ENCODE assay signal across 1 cellular context in genomic region chr13:38871275-38871674, GRCh38.
A peak's percentile ranks its signal among the peaks of the same experiment; 100 is the strongest.
TF ChIP-seq lines count a peak whose summit lies in the region.

No MANE protein-coding gene starts in this region.

TF ChIP-seq in HepG2, 621 proteins besides CTCF, POLR2A, EP300 and RAD21 (continued from another document):
- TF ChIP-seq GMEB1 (CRISPR knock-in tag; IDR thresholded peaks at IDR 0.05; ENCODE audit: borderline replicate concordance) (no peak), SOX5 (CRISPR knock-in tag; IDR thresholded peaks at IDR 0.05; ENCODE audit: borderline replicate concordance) (peak; percentile 73; the same call in 1 of the 2 replicates), CSRNP1 (CRISPR knock-in tag; IDR thresholded peaks at IDR 0.05) (no peak), ZNF567 (CRISPR knock-in tag; IDR thresholded peaks at IDR 0.05; ENCODE audit: borderline replicate concordance) (no peak), MEF2D (CRISPR knock-in tag; IDR thresholded peaks at IDR 0.05) (no peak), KDM3A (CRISPR knock-in tag; IDR thresholded peaks at IDR 0.05; ENCODE audit: low read depth) (no peak), ATRX (CRISPR knock-in tag; IDR thresholded peaks at IDR 0.05; ENCODE audit: borderline replicate concordance) (no peak), THAP11 (CRISPR knock-in tag; IDR thresholded peaks at IDR 0.05) (no peak), ZNF230 (CRISPR knock-in tag; IDR thresholded peaks at IDR 0.05) (no peak), ZNF687 (CRISPR knock-in tag; IDR thresholded peaks at IDR 0.05) (no peak), ZNF432 (CRISPR knock-in tag; IDR thresholded peaks at IDR 0.05; ENCODE audit: borderline replicate concordance) (no peak), SIX4 (CRISPR knock-in tag; IDR thresholded peaks at IDR 0.05) (peak; percentile 34; the same call in 1 of the 2 replicates), ZNF382 (CRISPR knock-in tag; IDR thresholded peaks at IDR 0.05; ENCODE audit: borderline replicate concordance) (no peak), NAIF1 (CRISPR knock-in tag; IDR thresholded peaks at IDR 0.05; ENCODE audit: borderline replicate concordance) (no peak), ZMYM4 (CRISPR knock-in tag; IDR thresholded peaks at IDR 0.05) (no peak), CERS6 (CRISPR knock-in tag; IDR thresholded peaks at IDR 0.05) (no peak), SOX13 (IDR thresholded peaks at IDR 0.05) (no peak), SOX13 (CRISPR knock-in tag; conservative IDR thresholded peaks at IDR 0.05 in 1 of 2, IDR thresholded peaks at IDR 0.05 in 1 of 2) (peak in 1 of 2 experiments; percentile 81; a peak in 2 of 4 replicates), FOXM1 (CRISPR knock-in tag; IDR thresholded peaks at IDR 0.05) (no peak), ZNF646 (CRISPR knock-in tag; IDR thresholded peaks at IDR 0.05) (no peak), ZNF841 (CRISPR knock-in tag; IDR thresholded peaks at IDR 0.05; ENCODE audit: borderline replicate concordance) (no peak), E2F2 (CRISPR knock-in tag; IDR thresholded peaks at IDR 0.05; ENCODE audit: borderline replicate concordance) (no peak)
TF ChIP-seq in HepG2: peak in this region for 4.
